ENCODE assay signal across 18 cellular contexts in genomic region chr12:94670075-94670474, GRCh38. TPM values are rescaled to one million over a fixed set of nuclear protein-coding genes. Genes with fewer than 3 reads are reported as not detected.
DNase-seq lines count a peak whose midpoint lies in the region; TF ChIP-seq lines count a peak whose summit lies in the region.
"Had no signal": no experiment of that assay in that cellular context is flagged by ENCODE, and none has a peak within 500 bp of the region (broad histone marks: within the 10 kb centered on the region; RNA-seq: fewer than 3 reads in every experiment).

No MANE protein-coding gene starts in this region.

- CTCF ChIA-PET in PC-9 (lab: Charles Lee) = no interaction called here
- CTCF ChIA-PET in activated naive CD4-positive, alpha-beta T cell treated with anti-CD3 and anti-CD28 coated beads for 36 hours (lab: Charles Lee) = interaction anchor here (0.6 kb wide), 2 partner anchors 94 to 744 kb away, joined by 4 to 5 read pairs; no protein-coding TSS in a partner anchor
- CTCF ChIA-PET in mammary epithelial cell (lab: Charles Lee; ENCODE audit: low non-redundant PET) = no interaction called here

- BruUV-seq in PC-9 (replicated peaks; lab: Mats Ljungman, UMichigan) = no TSS peak
- no TSS peak for BruUV-seq in mammary epithelial cell (replicated peaks; lab: Mats Ljungman, UMichigan)

- in situ Hi-C loops in mammary epithelial cell (cut with MboI; ENCODE audit: low sequenced_read_pairs in 2 of 2) = no loop called here

- H2AFZ ChIP-seq in PC-9 = no peak overlapping the region
- H2AFZ ChIP-seq in mammary epithelial cell (ENCODE audit: low read depth, low read length) = no peak overlapping the region

- POLR2A ChIA-PET in PC-9 (lab: Charles Lee; ENCODE audit: unreplicated experiment) = interaction anchor here (0.6 kb wide), 1 partner anchor 535 kb away, joined by 6 read pairs; no protein-coding TSS in a partner anchor

- no peak overlapping the region for H3K9ac ChIP-seq in mammary epithelial cell (ENCODE audit: insufficient read depth, low read length)

- no peaks in the 10 kb centered on the region for H3K27me3 Mint-ChIP-seq in mesothelial cell of epicardium (ENCODE audit: low read depth)
- peaks cover 24% of the 10 kb centered on the region for H3K27me3 Mint-ChIP-seq in activated T-helper 1 cell treated with anti-CD3 and anti-CD28 coated beads, Interleukin-12 subunit alpha, Interleukin-12 subunit beta, Interleukin-2, Interleukin-4 antibody, amounts not matched to agents 30 ng/mL and 10 ng/mL and 1 ng/mL, durations not matched to agents 14 hours and 24 hours and 36 hours (ENCODE audit: insufficient read depth)
- peaks cover 3% of the 10 kb centered on the region for H3K27me3 Mint-ChIP-seq in activated naive CD4-positive, alpha-beta T cell treated with anti-CD3 and anti-CD28 coated beads for 36 hours (ENCODE audit: low read depth)

- dilution Hi-C loops in mammary epithelial cell (cut with HindIII; ENCODE audit: low sequenced_read_pairs) = no loop called here

- no peak overlapping the region for H3K4me2 ChIP-seq in PC-9
- no peak overlapping the region for H3K4me2 ChIP-seq in mammary epithelial cell (ENCODE audit: insufficient read depth, low read depth, low read length)

- intact Hi-C loops in PC-9 (cut with micrococcal nuclease; ENCODE audit: unreplicated experiment) (loop anchor here (1.0 kb wide), 1 partner anchor 14 kb away; no protein-coding TSS in a partner anchor), vagina (cut with DNase I) (no loop called here), mammary epithelial cell (cut with micrococcal nuclease) (no loop called here)
- intact Hi-C loops in activated T-helper 1 cell treated with anti-CD3 and anti-CD28 coated beads, Interleukin-12 subunit alpha, Interleukin-12 subunit beta, Interleukin-2, Interleukin-4 antibody, amounts not matched to agents 30 ng/mL and 10 ng/mL and 1 ng/mL, durations not matched to agents 14 hours and 24 hours and 36 hours (cut with micrococcal nuclease) = no loop called here
- intact Hi-C loops in activated naive CD4-positive, alpha-beta T cell treated with anti-CD3 and anti-CD28 coated beads for 36 hours (cut with micrococcal nuclease) = no loop called here

- H3K4me1 ChIP-seq in PC-9 (replicated peaks; ENCODE audit: insufficient read depth) = 0 out of 2 replicates have a peak, but pooled peaks cover 4% of the 10 kb centered on the region
- peaks cover 4% of the 10 kb centered on the region for H3K4me1 ChIP-seq in vagina
- no peaks in the 10 kb centered on the region for H3K4me1 ChIP-seq in mammary epithelial cell (ENCODE audit: insufficient read depth, low read length)
- H3K4me1 ChIP-seq: BE2C had no signal

- H3K79me2 ChIP-seq in PC-9 (ENCODE audit: low read depth) (no peaks in the 10 kb centered on the region), mammary epithelial cell (ENCODE audit: insufficient read depth, low read length) (no peaks in the 10 kb centered on the region)

- 74% methylated on average over 6 of the region's 6 CpGs for WGBS in mammary epithelial cell (ENCODE audit: low coverage, missing lambda C conversion rate)

- no peaks in the 10 kb centered on the region for H3F3A ChIP-seq in PC-9 (ENCODE audit: insufficient read depth, low read depth)

- H3K9me3 Mint-ChIP-seq in mesothelial cell of epicardium = peaks cover 6% of the 10 kb centered on the region
- no peaks in the 10 kb centered on the region for H3K9me3 Mint-ChIP-seq in activated T-helper 1 cell treated with anti-CD3 and anti-CD28 coated beads, Interleukin-12 subunit alpha, Interleukin-12 subunit beta, Interleukin-2, Interleukin-4 antibody, amounts not matched to agents 30 ng/mL and 10 ng/mL and 1 ng/mL, durations not matched to agents 14 hours and 24 hours and 36 hours
- no peaks in the 10 kb centered on the region for H3K9me3 Mint-ChIP-seq in activated naive CD4-positive, alpha-beta T cell treated with anti-CD3 and anti-CD28 coated beads for 36 hours

- H3K9me3 ChIP-seq in PC-9 (ENCODE audit: insufficient read depth, low read depth) (no peaks in the 10 kb centered on the region), vagina (no peaks in the 10 kb centered on the region), mammary epithelial cell (replicated peaks; ENCODE audit: insufficient read depth, low read length) (no peaks in the 10 kb centered on the region)
- H3K9me3 ChIP-seq: BE2C, MG63 had no signal

- peak; percentile 34 for DNase-seq in HT-29 (ENCODE audit: low spot score)
- DNase-seq in PC-9 = peak; percentile 16 to 67
- no peak for DNase-seq in mesothelial cell of epicardium (ENCODE audit: low spot score in 2 of 2, unreplicated experiment in 2 of 2)
- DNase-seq in vagina (ENCODE audit: extremely low spot score in 2 of 2) = no peak
- no peak for DNase-seq in activated T-helper 1 cell treated with anti-CD3 and anti-CD28 coated beads, Interleukin-12 subunit alpha, Interleukin-12 subunit beta, Interleukin-2, Interleukin-4 antibody, amounts not matched to agents 30 ng/mL and 10 ng/mL and 1 ng/mL, durations not matched to agents 14 hours and 24 hours and 36 hours (ENCODE audit: low spot score)
- no peak for DNase-seq in activated naive CD4-positive, alpha-beta T cell treated with anti-CD3 and anti-CD28 coated beads for 36 hours
- DNase-seq in mammary epithelial cell = no peak
- DNase-seq: BE2C, DMS79 treated with DMSO at 0.1 percent for 48 hours, H7, Kasumi-1, MG63, NCI-H1436, NCI-H1930, NCI-H2171, NCI-H345, NCI-H524 treated with DMSO at 0.1 percent for 48 hours, NCI-H82 had no signal

- H3K4me1 Mint-ChIP-seq in mesothelial cell of epicardium = peaks cover 21% of the 10 kb centered on the region
- no peaks in the 10 kb centered on the region for H3K4me1 Mint-ChIP-seq in activated T-helper 1 cell treated with anti-CD3 and anti-CD28 coated beads, Interleukin-12 subunit alpha, Interleukin-12 subunit beta, Interleukin-2, Interleukin-4 antibody, amounts not matched to agents 30 ng/mL and 10 ng/mL and 1 ng/mL, durations not matched to agents 14 hours and 24 hours and 36 hours (ENCODE audit: low read depth)
- no peaks in the 10 kb centered on the region for H3K4me1 Mint-ChIP-seq in activated naive CD4-positive, alpha-beta T cell treated with anti-CD3 and anti-CD28 coated beads for 36 hours (ENCODE audit: low read depth)

- H3K36me3 Mint-ChIP-seq in mesothelial cell of epicardium = no peaks in the 10 kb centered on the region
- H3K36me3 Mint-ChIP-seq in activated T-helper 1 cell treated with anti-CD3 and anti-CD28 coated beads, Interleukin-12 subunit alpha, Interleukin-12 subunit beta, Interleukin-2, Interleukin-4 antibody, amounts not matched to agents 30 ng/mL and 10 ng/mL and 1 ng/mL, durations not matched to agents 14 hours and 24 hours and 36 hours (ENCODE audit: low read depth) = no peaks in the 10 kb centered on the region
- no peaks in the 10 kb centered on the region for H3K36me3 Mint-ChIP-seq in activated naive CD4-positive, alpha-beta T cell treated with anti-CD3 and anti-CD28 coated beads for 36 hours (ENCODE audit: low read depth)

- peak overlapping the region; percentile 81 for H3K27ac Mint-ChIP-seq in mesothelial cell of epicardium
- H3K27ac Mint-ChIP-seq in activated T-helper 1 cell treated with anti-CD3 and anti-CD28 coated beads, Interleukin-12 subunit alpha, Interleukin-12 subunit beta, Interleukin-2, Interleukin-4 antibody, amounts not matched to agents 30 ng/mL and 10 ng/mL and 1 ng/mL, durations not matched to agents 14 hours and 24 hours and 36 hours = no peak overlapping the region
- H3K27ac Mint-ChIP-seq in activated naive CD4-positive, alpha-beta T cell treated with anti-CD3 and anti-CD28 coated beads for 36 hours = no peak overlapping the region

- no peak for TF ChIP-seq POLR2A in vagina (IDR thresholded peaks at IDR 0.05)

- no peaks in the 10 kb centered on the region for H3K9me2 ChIP-seq in PC-9 (ENCODE audit: insufficient read depth)

- TF ChIP-seq CTCF in PC-9 (conservative IDR thresholded peaks at IDR 0.05) (no peak), mesothelial cell of epicardium (IDR thresholded peaks at IDR 0.05; ENCODE audit: unreplicated experiment) (no peak), vagina (IDR thresholded peaks at IDR 0.05) (no peak), mammary epithelial cell (conservative IDR thresholded peaks at IDR 0.05 in 1 of 2, IDR thresholded peaks at IDR 0.05 in 1 of 2; ENCODE audit: extremely low read depth in 1 of 2, insufficient read depth in 1 of 2, low read depth in 1 of 2, low read length in 2 of 2) (no peak)

- H3K27ac ChIP-seq in PC-9 = no peak overlapping the region
- H3K27ac ChIP-seq in vagina = no peak overlapping the region
- H3K27ac ChIP-seq in mammary epithelial cell (ENCODE audit: insufficient read depth, low read depth, low read length) = no peak overlapping the region

- no peaks in the 10 kb centered on the region for H3K27me3 ChIP-seq in PC-9 (ENCODE audit: insufficient read depth, low read depth)
- H3K27me3 ChIP-seq in vagina = no peaks in the 10 kb centered on the region
- H3K27me3 ChIP-seq in mammary epithelial cell (ENCODE audit: insufficient read depth, low read length) = no peaks in the 10 kb centered on the region

- no peak overlapping the region for H3K4me3 Mint-ChIP-seq in mesothelial cell of epicardium
- no peak overlapping the region for H3K4me3 Mint-ChIP-seq in activated T-helper 1 cell treated with anti-CD3 and anti-CD28 coated beads, Interleukin-12 subunit alpha, Interleukin-12 subunit beta, Interleukin-2, Interleukin-4 antibody, amounts not matched to agents 30 ng/mL and 10 ng/mL and 1 ng/mL, durations not matched to agents 14 hours and 24 hours and 36 hours
- H3K4me3 Mint-ChIP-seq in activated naive CD4-positive, alpha-beta T cell treated with anti-CD3 and anti-CD28 coated beads for 36 hours = no peak overlapping the region

- H3K4me3 ChIP-seq in PC-9 (no peak overlapping the region), vagina (no peak overlapping the region), mammary epithelial cell (replicated peaks in 1 of 3; ENCODE audit: insufficient read depth in 1 of 3, low read depth in 2 of 3, low read length in 3 of 3) (no peak overlapping the region)
- H3K4me3 ChIP-seq: MG63 had no signal

- H4K20me1 ChIP-seq in PC-9 (ENCODE audit: insufficient read depth) (no peaks in the 10 kb centered on the region), mammary epithelial cell (ENCODE audit: insufficient read depth, low read length) (no peaks in the 10 kb centered on the region)

- H3K36me3 ChIP-seq in PC-9 (ENCODE audit: low read depth) (no peaks in the 10 kb centered on the region), vagina (no peaks in the 10 kb centered on the region), mammary epithelial cell (ENCODE audit: insufficient read depth, low read length) (no peaks in the 10 kb centered on the region)
- H3K36me3 ChIP-seq: BE2C, MG63 had no signal

RNA-seq across cellular contexts. Expression of gene TMCC3, which starts 19.7 kb away (rescaled TPM):
- total RNA-seq in HT-29 (2014; rRNA removed; shearing (Covaris generic)) = 2.9 and 3.0 TPM in 2 replicates
- total RNA-seq in PC-9 (2021) = 10.0 and 19.9 TPM in 2 replicates
- total RNA-seq in mesothelial cell of epicardium = 10.1 to 11.7 TPM (median 11.5 TPM) in 3 replicates
- total RNA-seq in vagina = 11.5 TPM
- total RNA-seq in activated T-helper 1 cell treated with anti-CD3 and anti-CD28 coated beads, Interleukin-12 subunit alpha, Interleukin-12 subunit beta, Interleukin-2, Interleukin-4 antibody, amounts not matched to agents 30 ng/mL and 10 ng/mL and 1 ng/mL, durations not matched to agents 14 hours and 24 hours and 36 hours = 0.08 and 0.12 TPM in 2 replicates
- under 1 TPM in 1 of 2 experiments, not detected in 1; 0.05 TPM for total RNA-seq in activated naive CD4-positive, alpha-beta T cell treated with anti-CD3 and anti-CD28 coated beads for 36 hours
- total RNA-seq in mammary epithelial cell = 10 to 100 TPM in 1 of 2 donors, 1 to 10 TPM in 1; 1.3 to 22.7 TPM
- polyA plus RNA-seq in mammary epithelial cell = 9.3 TPM
- 10.5 TPM for polyA minus RNA-seq in mammary epithelial cell

Comparison
In these comparisons a context has a peak if more than half of its experiments do, and no peak if none do; other contexts are left out.
1. DNase-seq: peak in HT-29 (single experiment) and PC-9 (2 of 2); none in mesothelial cell of epicardium (0 of 2), vagina (0 of 2), activated T-helper 1 cell treated with anti-CD3 and anti-CD28 coated beads, Interleukin-12 subunit alpha, Interleukin-12 subunit beta, Interleukin-2, Interleukin-4 antibody, amounts not matched to agents 30 ng/mL and 10 ng/mL and 1 ng/mL, durations not matched to agents 14 hours and 24 hours and 36 hours (single experiment), activated naive CD4-positive, alpha-beta T cell treated with anti-CD3 and anti-CD28 coated beads for 36 hours (single experiment) and mammary epithelial cell (single experiment).